In the genomic region with DNA sequence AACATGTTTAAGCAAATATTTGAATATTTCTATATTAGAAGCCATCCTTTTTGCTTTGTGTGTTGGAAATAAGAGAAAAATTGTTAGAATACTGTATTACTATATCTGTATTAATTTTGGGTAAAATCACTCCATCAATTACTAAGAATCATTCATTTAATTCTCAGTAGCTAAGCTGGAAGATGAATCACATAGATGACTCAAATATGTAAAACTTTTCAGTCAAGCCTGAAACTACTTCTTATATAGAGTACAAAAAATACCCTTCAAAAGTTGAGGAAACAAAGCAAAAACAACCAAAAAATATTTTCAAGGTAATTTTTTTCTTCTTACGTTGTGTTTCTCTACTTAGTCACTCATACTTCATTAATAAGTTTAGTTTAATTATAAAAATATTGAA, we compare ENCODE assay signal across 20 cellular contexts.
"Had no signal": no experiment of that assay in that cellular context is flagged by ENCODE, and none has a peak within 500 bp of the region (broad histone marks: within the 10 kb centered on the region; RNA-seq: fewer than 3 reads in every experiment).

No MANE protein-coding gene starts in this region.

- H3K27ac Mint-ChIP-seq: activated naive CD4-positive, alpha-beta T cell treated with anti-CD3 and anti-CD28 coated beads, Interleukin-2, amount 50 U/mL, for 24 hours; immature natural killer cell; memory B cell; natural killer cell treated with Interleukin-12 subunit alpha and Interleukin-12 subunit beta and Interleukin-15 and Interleukin-18, amount 100 ng/mL, for 72 hours; type B pancreatic cell; WTC11 had no signal

- H3K4me2 ChIP-seq: hepatocyte had no signal

- H3K27me3 ChIP-seq: breast epithelium, hepatocyte, spleen, vagina had no signal

- ATAC-seq: natural killer cell treated with Interleukin-12 subunit alpha and Interleukin-12 subunit beta and Interleukin-15 and Interleukin-18, amount 100 ng/mL, for 72 hours; WTC11 had no signal

- H3K36me3 Mint-ChIP-seq: activated naive CD4-positive, alpha-beta T cell treated with anti-CD3 and anti-CD28 coated beads, Interleukin-2, amount 50 U/mL, for 24 hours; memory B cell; type B pancreatic cell; WTC11 had no signal

- H3K4me3 Mint-ChIP-seq: activated naive CD4-positive, alpha-beta T cell treated with anti-CD3 and anti-CD28 coated beads, Interleukin-2, amount 50 U/mL, for 24 hours; immature natural killer cell; memory B cell; natural killer cell treated with Interleukin-12 subunit alpha and Interleukin-12 subunit beta and Interleukin-15 and Interleukin-18, amount 100 ng/mL, for 72 hours; type B pancreatic cell; WTC11 had no signal

- H2AFZ ChIP-seq: hepatocyte had no signal

- H3K27me3 Mint-ChIP-seq: activated naive CD4-positive, alpha-beta T cell treated with anti-CD3 and anti-CD28 coated beads, Interleukin-2, amount 50 U/mL, for 24 hours; memory B cell; natural killer cell treated with Interleukin-12 subunit alpha and Interleukin-12 subunit beta and Interleukin-15 and Interleukin-18, amount 100 ng/mL, for 72 hours; type B pancreatic cell had no signal

- H3K4me3 ChIP-seq: breast epithelium, hepatocyte, prostate gland, spleen, thoracic aorta, vagina had no signal

- DNase-seq: activated gamma-delta T cell treated with Interleukin-2 at 50 U/mL for 16 hours; activated T-cell treated with anti-CD3 and anti-CD28 coated beads, Interleukin-2, amount 50 U/mL, for 1 hour; aorta; erythroblast; glutamatergic neuron; immature natural killer cell; spleen; stimulated activated CD4-positive, alpha-beta T cell treated with anti-CD3 and anti-CD28 coated beads, Interleukin-4, amount 100 ng/mL, for 24 hours; stimulated activated naive CD4-positive, alpha-beta T cell treated with Interleukin-2 at 50 U/mL for 16 hours; T-helper 9 cell had no signal

- H3K4me1 Mint-ChIP-seq: activated naive CD4-positive, alpha-beta T cell treated with anti-CD3 and anti-CD28 coated beads, Interleukin-2, amount 50 U/mL, for 24 hours; immature natural killer cell; memory B cell; WTC11 had no signal

- H3K36me3 ChIP-seq: breast epithelium, prostate gland, spleen, thoracic aorta, vagina had no signal

- H3K79me2 ChIP-seq: hepatocyte had no signal

- H3K9me3 ChIP-seq: breast epithelium, prostate gland, thoracic aorta, vagina had no signal

- H3K27ac ChIP-seq: breast epithelium, hepatocyte, prostate gland, spleen, thoracic aorta, vagina had no signal

- H3K4me1 ChIP-seq: breast epithelium, prostate gland, spleen, vagina had no signal
